ENCODE assay signal across 22 cellular contexts in the genomic region with DNA sequence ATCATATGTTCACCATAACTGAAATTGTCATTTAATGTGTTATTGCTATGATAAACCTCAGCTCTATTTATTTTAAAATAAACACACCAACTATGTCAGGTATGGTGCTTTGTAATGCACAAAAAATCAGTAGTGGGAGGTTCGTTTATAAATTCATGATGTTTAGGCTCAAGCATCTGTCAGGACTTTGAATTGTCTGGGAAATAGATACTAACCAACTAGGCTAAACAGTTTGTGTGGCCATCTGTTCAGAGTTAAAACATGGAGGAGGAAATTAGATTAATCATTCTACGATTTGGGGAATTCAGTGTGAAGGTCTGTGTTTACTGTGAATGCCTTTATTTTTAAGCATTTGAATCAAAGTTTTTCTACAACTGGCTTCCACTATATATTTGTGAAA.
"Had no signal": no experiment of that assay in that cellular context is flagged by ENCODE, and none has a peak within 500 bp of the region (broad histone marks: within the 10 kb centered on the region; RNA-seq: fewer than 3 reads in every experiment).

No MANE protein-coding gene starts in this region.

- H3K9me3 ChIP-seq: body of pancreas, neutrophil, pancreas, psoas muscle had no signal

- DNase-seq: activated CD4-positive, alpha-beta memory T cell treated with anti-CD3 and anti-CD28 coated beads, Interleukin-2, amount 10 ng/mL, durations not matched to agents 7 days and 5 days; activated CD4-positive, alpha-beta T cell treated with anti-CD3 and anti-CD28 coated beads, Interleukin-2, amount 10 ng/mL, durations not matched to agents 24 days and 14 days; activated effector memory CD4-positive, alpha-beta T cell treated with anti-CD3 and anti-CD28 coated beads, Interleukin-2, amount 50 U/mL, for 16 hours; activated naive CD4-positive, alpha-beta T cell treated with anti-CD3 and anti-CD28 coated beads, Interleukin-2, amount 10 ng/mL, durations not matched to agents 7 days and 5 days; activated T-cell treated with anti-CD3 and anti-CD28 coated beads for 4 hours; anterior cingulate cortex; body of pancreas; effector CD4-positive, alpha-beta T cell; erythroblast; head of caudate nucleus; islet precursor cell; left cardiac atrium; pancreas; psoas muscle; right cardiac atrium; stimulated activated CD4-positive, alpha-beta T cell treated with anti-CD3 and anti-CD28 coated beads, Interleukin-4, amount 100 ng/mL, for 24 hours; stimulated activated naive CD4-positive, alpha-beta T cell treated with Interleukin-2 at 50 U/mL for 16 hours; T-helper 2 cell; upper lobe of left lung had no signal

- H3K27me3 ChIP-seq: body of pancreas, cardiac muscle cell, gastroesophageal sphincter, neutrophil, pancreas, upper lobe of left lung had no signal

- H3K27ac ChIP-seq: body of pancreas, cardiac muscle cell, gastroesophageal sphincter, neutrophil, pancreas, psoas muscle, upper lobe of left lung had no signal

- H3K4me3 ChIP-seq: body of pancreas, cardiac muscle cell, gastroesophageal sphincter, pancreas, psoas muscle, upper lobe of left lung had no signal

- H3K36me3 ChIP-seq: cardiac muscle cell, gastroesophageal sphincter, neutrophil, pancreas, upper lobe of left lung had no signal
